In genomic region chr19:8489591-8490394, GRCh38 we compare ENCODE assay signal across 11 cellular contexts. TPM values are rescaled to one million over a fixed set of nuclear protein-coding genes. Genes with fewer than 3 reads are reported as not detected.
DNase-seq lines count a peak whose midpoint lies in the region; ATAC-seq and TF ChIP-seq lines count a peak whose summit lies in the region.
"Had no signal": no experiment of that assay in that cellular context is flagged by ENCODE, and none has a peak within 500 bp of the region (broad histone marks: within the 10 kb centered on the region; RNA-seq: fewer than 3 reads in every experiment).

No MANE protein-coding gene starts in this region.

- peaks cover 48% of the 10 kb centered on the region for H3K36me3 ChIP-seq in SK-N-MC (ENCODE audit: insufficient read depth, low read length)

- H3K36me3 Mint-ChIP-seq in natural killer cell, result no peaks in the 10 kb centered on the region
- peaks cover 6% of the 10 kb centered on the region for H3K36me3 Mint-ChIP-seq in natural killer cell treated with Interleukin-12 subunit alpha and Interleukin-12 subunit beta and Interleukin-15 and Interleukin-18, amount 100 ng/mL, for 72 hours

- no peaks in the 10 kb centered on the region for H3K9me3 Mint-ChIP-seq in natural killer cell
- H3K9me3 Mint-ChIP-seq in natural killer cell treated with Interleukin-12 subunit alpha and Interleukin-12 subunit beta and Interleukin-15 and Interleukin-18, amount 100 ng/mL, for 72 hours, result no peaks in the 10 kb centered on the region

- no peak for TF ChIP-seq CTCF in natural killer cell (IDR thresholded peaks at IDR 0.05)

- no peaks in the 10 kb centered on the region for H3K27me3 Mint-ChIP-seq in natural killer cell (ENCODE audit: low read depth in 2 of 2)
- no peaks in the 10 kb centered on the region for H3K27me3 Mint-ChIP-seq in natural killer cell treated with Interleukin-12 subunit alpha and Interleukin-12 subunit beta and Interleukin-15 and Interleukin-18, amount 100 ng/mL, for 72 hours

- 0 out of 2 replicates have a peak overlapping the region, but pooled peaks have one; percentile 67 for H3K27ac ChIP-seq in SK-N-MC
- H3K27ac ChIP-seq: VCaP had no signal

- H3K4me3 ChIP-seq in SK-N-MC, result no peak overlapping the region

- DNase-seq in natural killer cell, result no peak
- DNase-seq in natural killer cell treated with Interleukin-12 subunit alpha and Interleukin-12 subunit beta and Interleukin-15 and Interleukin-18, amount 100 ng/mL, for 72 hours (ENCODE audit: low spot score), result no peak
- DNase-seq in SK-N-MC (ENCODE audit: low read depth, low spot score), result no peak
- no peak for DNase-seq in left colon
- no peak for DNase-seq in T-helper 1 cell
- no peak for DNase-seq in HUDEP-2 (lab: John Stamatoyannopoulos, UW; ENCODE audit: unreplicated experiment in 76 of 76)
- DNase-seq: GF-D8, NCI-H2081 treated with DMSO at 0.1 percent for 48 hours had no signal

- H3K9ac ChIP-seq in SK-N-MC (ENCODE audit: insufficient read length), result no peak overlapping the region

- H3K4me1 Mint-ChIP-seq in natural killer cell, result peaks cover 26 to 32% of the 10 kb centered on the region in 2 donors
- peaks cover 26 to 30% of the 10 kb centered on the region in 2 donors for H3K4me1 Mint-ChIP-seq in natural killer cell treated with Interleukin-12 subunit alpha and Interleukin-12 subunit beta and Interleukin-15 and Interleukin-18, amount 100 ng/mL, for 72 hours (ENCODE audit: low read depth in 2 of 2)

- peak overlapping the region; percentile 17 for H3K4me3 Mint-ChIP-seq in natural killer cell
- H3K4me3 Mint-ChIP-seq in natural killer cell treated with Interleukin-12 subunit alpha and Interleukin-12 subunit beta and Interleukin-15 and Interleukin-18, amount 100 ng/mL, for 72 hours, result no peak overlapping the region

- intact Hi-C loops in natural killer cell (cut with micrococcal nuclease) (no loop called here), left colon (cut with DNase I, micrococcal nuclease) (no loop called here)

- peak overlapping the region; percentile 18 to 29 for H3K27ac Mint-ChIP-seq in natural killer cell
- no peak overlapping the region for H3K27ac Mint-ChIP-seq in natural killer cell treated with Interleukin-12 subunit alpha and Interleukin-12 subunit beta and Interleukin-15 and Interleukin-18, amount 100 ng/mL, for 72 hours

- no peak for ATAC-seq in natural killer cell
- no peak for ATAC-seq in natural killer cell treated with Interleukin-12 subunit alpha and Interleukin-12 subunit beta and Interleukin-15 and Interleukin-18, amount 100 ng/mL, for 72 hours
- peak; percentile 9 for ATAC-seq in left colon
- no peak for ATAC-seq in GM18868 (IDR thresholded peaks at IDR 0.05; ENCODE audit: unreplicated experiment)
- no peak for ATAC-seq in HG03097 (IDR thresholded peaks at IDR 0.05; ENCODE audit: low FRiP score, unreplicated experiment)

- H3K9me3 ChIP-seq in SK-N-MC (ENCODE audit: low read depth, low read length), result no peaks in the 10 kb centered on the region

RNA-seq across cellular contexts. Expression of gene PRAM1, which starts 12.6 kb away (rescaled TPM):
- 10 to 100 TPM in 1 of 3 donors, 1 to 10 TPM in 2; 7.7 to 17.5 (median 9.0) TPM for total RNA-seq in natural killer cell
- 1 to 10 TPM; 1.5 to 2.0 TPM for total RNA-seq in natural killer cell treated with Interleukin-12 subunit alpha and Interleukin-12 subunit beta and Interleukin-15 and Interleukin-18, amount 100 ng/mL, for 72 hours
- total RNA-seq in left colon, result under 1 TPM; 0.46 to 0.70 TPM

RNA-seq across cellular contexts. Expression of gene ZNF414, which starts 24.2 kb away (rescaled TPM):
- total RNA-seq in natural killer cell, result 10 to 100 TPM; 42.1 to 46.4 (median 42.3) TPM
- 10 to 100 TPM; 15.5 to 16.8 TPM for total RNA-seq in natural killer cell treated with Interleukin-12 subunit alpha and Interleukin-12 subunit beta and Interleukin-15 and Interleukin-18, amount 100 ng/mL, for 72 hours
- total RNA-seq in left colon, result 10 to 100 TPM; 22.1 to 22.4 TPM

RNA-seq across cellular contexts. Expression of gene HNRNPM, which starts 45.0 kb away (rescaled TPM):
- total RNA-seq in natural killer cell (100 to 1,000 TPM; 272 to 300 (median 299) TPM), left colon (100 to 1,000 TPM in 1 of 2 donors, 10 to 100 TPM in 1; 99.8 to 136 TPM)
- 100 to 1,000 TPM; 259 to 373 TPM for total RNA-seq in natural killer cell treated with Interleukin-12 subunit alpha and Interleukin-12 subunit beta and Interleukin-15 and Interleukin-18, amount 100 ng/mL, for 72 hours

Comparison
In these comparisons a context has a peak if more than half of its experiments do, and no peak if none do; other contexts are left out.
1. H3K27ac Mint-ChIP-seq: peak in natural killer cell (2 of 2); none in natural killer cell treated with Interleukin-12 subunit alpha and Interleukin-12 subunit beta and Interleukin-15 and Interleukin-18, amount 100 ng/mL, for 72 hours (0 of 2).